Comparison of ENCODE assay signal across 1 cellular context in the genomic region with DNA sequence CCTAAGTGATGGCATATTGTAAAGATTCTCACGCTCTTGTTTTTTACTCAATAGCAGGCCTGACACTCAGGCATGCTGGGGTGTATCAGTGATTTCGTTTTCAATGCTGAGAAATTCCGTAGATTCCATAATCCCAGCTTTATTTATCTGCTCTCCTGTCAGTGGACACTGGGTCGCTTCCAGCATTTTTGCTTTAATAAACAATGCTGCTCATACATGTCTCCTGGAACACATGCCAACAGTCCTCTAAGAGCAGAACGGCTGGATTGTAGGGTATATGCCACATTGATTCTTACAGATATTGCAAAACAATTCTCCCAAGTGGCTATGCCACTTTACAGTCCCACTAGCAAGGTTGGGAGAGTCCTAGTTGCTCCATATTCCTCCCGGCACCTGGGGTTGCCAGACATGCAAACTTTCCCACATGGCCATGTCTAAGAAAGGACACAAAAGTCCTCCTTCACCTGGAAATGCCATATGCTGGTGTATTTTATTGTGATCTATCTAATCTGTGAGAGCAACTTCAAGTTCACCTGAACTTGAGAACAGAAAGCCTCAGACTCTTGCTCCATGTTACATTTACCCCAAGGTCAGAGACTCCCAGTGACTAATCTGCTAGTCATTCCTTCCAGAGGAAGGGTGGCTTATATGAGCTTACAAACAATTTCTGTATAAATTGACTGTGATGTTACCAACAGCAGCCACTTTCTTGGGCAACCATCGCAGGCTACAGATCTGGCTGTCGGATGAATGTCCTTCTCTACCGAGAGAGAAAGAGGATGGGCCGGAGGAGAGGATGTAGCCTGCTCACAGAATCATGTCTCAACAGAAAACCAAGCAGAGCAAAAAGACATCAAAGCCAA.
TF ChIP-seq lines count a peak whose summit lies in the region.

No MANE protein-coding gene starts in this region.

TF ChIP-seq in A549, 52 proteins besides CTCF, POLR2A, EP300 and RAD21 (continued from another document):
- TF ChIP-seq, protein P1, sequence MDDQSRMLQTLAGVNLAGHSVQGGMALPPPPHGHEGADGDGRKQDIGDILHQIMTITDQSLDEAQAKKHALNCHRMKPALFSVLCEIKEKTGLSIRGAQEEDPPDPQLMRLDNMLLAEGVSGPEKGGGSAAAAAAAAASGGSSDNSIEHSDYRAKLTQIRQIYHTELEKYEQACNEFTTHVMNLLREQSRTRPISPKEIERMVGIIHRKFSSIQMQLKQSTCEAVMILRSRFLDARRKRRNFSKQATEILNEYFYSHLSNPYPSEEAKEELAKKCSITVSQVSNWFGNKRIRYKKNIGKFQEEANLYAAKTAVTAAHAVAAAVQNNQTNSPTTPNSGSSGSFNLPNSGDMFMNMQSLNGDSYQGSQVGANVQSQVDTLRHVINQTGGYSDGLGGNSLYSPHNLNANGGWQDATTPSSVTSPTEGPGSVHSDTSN (IDR thresholded peaks at IDR 0.05): no peak
- TF ChIP-seq, protein P2, sequence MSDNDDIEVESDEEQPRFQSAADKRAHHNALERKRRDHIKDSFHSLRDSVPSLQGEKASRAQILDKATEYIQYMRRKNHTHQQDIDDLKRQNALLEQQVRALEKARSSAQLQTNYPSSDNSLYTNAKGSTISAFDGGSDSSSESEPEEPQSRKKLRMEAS (IDR thresholded peaks at IDR 0.05): peak; percentile 29
- no peak for TF ChIP-seq RCOR1 (IDR thresholded peaks at IDR 0.05; ENCODE audit: low read depth, low read length)
- TF ChIP-seq RARB (CRISPR knock-in tag; IDR thresholded peaks at IDR 0.05): no peak
- TF ChIP-seq, protein P3, sequence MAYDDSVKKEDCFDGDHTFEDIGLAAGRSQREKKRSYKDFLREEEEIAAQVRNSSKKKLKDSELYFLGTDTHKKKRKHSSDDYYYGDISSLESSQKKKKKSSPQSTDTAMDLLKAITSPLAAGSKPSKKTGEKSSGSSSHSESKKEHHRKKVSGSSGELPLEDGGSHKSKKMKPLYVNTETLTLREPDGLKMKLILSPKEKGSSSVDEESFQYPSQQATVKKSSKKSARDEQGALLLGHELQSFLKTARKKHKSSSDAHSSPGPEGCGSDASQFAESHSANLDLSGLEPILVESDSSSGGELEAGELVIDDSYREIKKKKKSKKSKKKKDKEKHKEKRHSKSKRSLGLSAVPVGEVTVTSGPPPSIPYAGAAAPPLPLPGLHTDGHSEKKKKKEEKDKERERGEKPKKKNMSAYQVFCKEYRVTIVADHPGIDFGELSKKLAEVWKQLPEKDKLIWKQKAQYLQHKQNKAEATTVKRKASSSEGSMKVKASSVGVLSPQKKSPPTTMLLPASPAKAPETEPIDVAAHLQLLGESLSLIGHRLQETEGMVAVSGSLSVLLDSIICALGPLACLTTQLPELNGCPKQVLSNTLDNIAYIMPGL (CRISPR knock-in tag; IDR thresholded peaks at IDR 0.05; ENCODE audit: borderline replicate concordance): no peak
- TF ChIP-seq HOXB5 (CRISPR knock-in tag; IDR thresholded peaks at IDR 0.05): no peak
- TF ChIP-seq CHD2 (IDR thresholded peaks at IDR 0.05; ENCODE audit: low read length, partially characterized antibody): no peak
- no peak for TF ChIP-seq BHLHE40 (IDR thresholded peaks at IDR 0.05; ENCODE audit: low read depth, low read length)
- TF ChIP-seq, protein P4, sequence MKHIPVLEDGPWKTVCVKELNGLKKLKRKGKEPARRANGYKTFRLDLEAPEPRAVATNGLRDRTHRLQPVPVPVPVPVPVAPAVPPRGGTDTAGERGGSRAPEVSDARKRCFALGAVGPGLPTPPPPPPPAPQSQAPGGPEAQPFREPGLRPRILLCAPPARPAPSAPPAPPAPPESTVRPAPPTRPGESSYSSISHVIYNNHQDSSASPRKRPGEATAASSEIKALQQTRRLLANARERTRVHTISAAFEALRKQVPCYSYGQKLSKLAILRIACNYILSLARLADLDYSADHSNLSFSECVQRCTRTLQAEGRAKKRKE (CRISPR knock-in tag; IDR thresholded peaks at IDR 0.05; ENCODE audit: low read depth): no peak
